33 cellular contexts compared by ENCODE assay signal in genomic region chr11:68050371-68050841, GRCh38. TPM values are rescaled to one million over a fixed set of nuclear protein-coding genes. Genes with fewer than 3 reads are reported as not detected.
A peak's percentile ranks its signal among the peaks of the same experiment; 100 is the strongest.
DNase-seq lines count a peak whose midpoint lies in the region; ATAC-seq, FAIRE-seq and TF ChIP-seq lines count a peak whose summit lies in the region.
"Had no signal": no experiment of that assay in that cellular context is flagged by ENCODE, and none has a peak within 500 bp of the region (broad histone marks: within the 10 kb centered on the region; RNA-seq: fewer than 3 reads in every experiment).

No MANE protein-coding gene starts in this region.

- no peak overlapping the region for H4K91ac ChIP-seq in H1 (replicated peaks; ENCODE audit: insufficient read length, low read length)

- H3K4me2 ChIP-seq in H1 (ENCODE audit: insufficient read depth in 1 of 2, low read depth in 2 of 2, low read length in 2 of 2): no peak overlapping the region
- H3K4me2 ChIP-seq: PC-9 had no signal

- H2BK15ac ChIP-seq in H1 (ENCODE audit: low read length): no peak overlapping the region

- H3K9me3 Mint-ChIP-seq in activated naive CD4-positive, alpha-beta T cell treated with anti-CD3 and anti-CD28 coated beads, Interleukin-2, amount 50 U/mL, for 72 hours: no peaks in the 10 kb centered on the region
- H3K9me3 Mint-ChIP-seq: activated T-helper 17 cell treated with anti-CD3 and anti-CD28 coated beads, Interleukin-2, amount 50 U/mL, for 72 hours; dendritic cell treated with granulocyte-macrophage colony-stimulating factor and Interleukin-4, amounts not matched to agents 40 ng/mL and 50 ng/mL, for 4 days; natural killer cell; T-helper 1 cell treated with Interleukin-12 subunit alpha and Interleukin-12 subunit beta and Interleukin-4 antibody, amounts not matched to agents 30 μg/mL and 1 μg/mL, for 36 hours had no signal

- TF ChIP-seq POLR2A in H1 (IDR thresholded peaks at IDR 0.05; ENCODE audit: control extremely low read depth in 1 of 2, low read depth in 2 of 2, low read length in 2 of 2) (no peak), sigmoid colon (IDR thresholded peaks at IDR 0.05) (no peak)

- H2AFZ ChIP-seq in H1 (ENCODE audit: low read length): no peak overlapping the region
- H2AFZ ChIP-seq: PC-9 had no signal

- no peak overlapping the region for H3K4ac ChIP-seq in H1 (replicated peaks; ENCODE audit: insufficient read length, low read depth, low read length)

- peaks cover 0 to 10% (median 6%) of the 10 kb centered on the region in 4 experiments; a peak in 5 of 7 replicates for H3K4me1 ChIP-seq in H1 (replicated peaks in 1 of 4; ENCODE audit: control insufficient read depth in 3 of 4, insufficient read depth in 4 of 4, low read length in 3 of 4)
- H3K4me1 ChIP-seq in sigmoid colon: no peaks in the 10 kb centered on the region
- H3K4me1 ChIP-seq: suprapubic skin had no signal

- CTCF ChIA-PET in H1 (lab: Charles Lee; ENCODE audit: partially characterized antibody): interaction anchor here (1.3 to 2.3 kb wide), 4 partner anchors 10 to 158 kb away, joined by 4 to 9 read pairs (median 5); no protein-coding TSS in a partner anchor

- H3K36me3 Mint-ChIP-seq in activated naive CD4-positive, alpha-beta T cell treated with anti-CD3 and anti-CD28 coated beads, Interleukin-2, amount 50 U/mL, for 72 hours: no peaks in the 10 kb centered on the region
- H3K36me3 Mint-ChIP-seq: natural killer cell had no signal

- no peak overlapping the region for H4K5ac ChIP-seq in H1 (ENCODE audit: insufficient read length, low read depth, low read length)

- peak overlapping the region; percentile 44; the same call in 1 of the 2 replicates for H2BK5ac ChIP-seq in H1 (ENCODE audit: low read depth, low read length)

- no peak overlapping the region for H4K8ac ChIP-seq in H1 (ENCODE audit: extremely low read depth, insufficient read depth, low read length)

- no peaks in the 10 kb centered on the region for H3K79me2 ChIP-seq in H1 (ENCODE audit: control insufficient read depth in 1 of 2, insufficient read depth in 2 of 2, low read length in 2 of 2)

- peaks cover 2 to 10% of the 10 kb centered on the region in 2 experiments for H4K20me1 ChIP-seq in H1 (replicated peaks in 1 of 2; ENCODE audit: control insufficient read depth in 1 of 2, insufficient read depth in 2 of 2, low read length in 2 of 2)

- TF ChIP-seq RAD21 in H1 (IDR thresholded peaks at IDR 0.05 in 1 of 2, conservative IDR thresholded peaks at IDR 0.05 in 1 of 2; ENCODE audit: low read depth in 2 of 2, low read length in 2 of 2): no peak

- no peak overlapping the region for H2BK20ac ChIP-seq in H1 (ENCODE audit: low read length)

- TF ChIP-seq EP300 in H1 (IDR thresholded peaks at IDR 0.05; ENCODE audit: borderline replicate concordance in 1 of 2, low read depth in 2 of 2, low read length in 2 of 2) (no peak), sigmoid colon (IDR thresholded peaks at IDR 0.05) (no peak)

- H3K18ac ChIP-seq in H1 (ENCODE audit: extremely low read depth, low read length): no peak overlapping the region; the same call in 1 of the 2 replicates

- POLR2A ChIA-PET in H1 (lab: Charles Lee; ENCODE audit: partially characterized antibody): interaction anchor here (1.2 to 10.8 kb wide), 3 partner anchors 14 to 68 kb away, joined by 3 to 183 read pairs (median 6); partner anchors contain the start of genes NDUFS8 and TCIRG1

- 91% methylated on average over 18 of the region's 18 CpGs; no CpG with 5 or more reads in 1 of the 2 experiments for WGBS in H1 (ENCODE audit: extremely low coverage in 1 of 2, insufficient coverage in 1 of 2, insufficient read length in 1 of 2, insufficient replicate concordance in 2 of 2, low coverage in 1 of 2, low lambda C conversion rate in 2 of 2, missing lambda C conversion rate in 1 of 2), 2 experiments
- 93 to 94% methylated on average over 18 of the region's 18 CpGs for WGBS in sigmoid colon, 2 donors

- H3K27ac ChIP-seq in H1 (ENCODE audit: low read depth, low read length) (0 out of 2 replicates have a peak overlapping the region, but pooled peaks have one; percentile 12), sigmoid colon (no peak overlapping the region)
- H3K27ac ChIP-seq: ovary, PC-9, suprapubic skin had no signal

- FAIRE-seq in HTR-8/SVneo (lab: Jason Lieb, UNC) (peak; percentile 80), H1 (lab: Jason Lieb, UNC) (no peak)
- FAIRE-seq: A204.1, endometrium, frontal cortex, G401.6, small intestine had no signal

- no peak overlapping the region for H2BK120ac ChIP-seq in H1 (replicated peaks; ENCODE audit: low read depth, low read length)

- peak overlapping the region; percentile 29 to 30 for H3K27ac Mint-ChIP-seq in activated naive CD4-positive, alpha-beta T cell treated with anti-CD3 and anti-CD28 coated beads, Interleukin-2, amount 50 U/mL, for 72 hours
- H3K27ac Mint-ChIP-seq: activated T-helper 17 cell treated with anti-CD3 and anti-CD28 coated beads, Interleukin-2, amount 50 U/mL, for 72 hours; natural killer cell; T-helper 1 cell treated with Interleukin-12 subunit alpha and Interleukin-12 subunit beta and Interleukin-4 antibody, amounts not matched to agents 30 μg/mL and 1 μg/mL, for 36 hours had no signal

- intact Hi-C loops in sigmoid colon (cut with DNase I): no loop called here

- H3K4me3 ChIP-seq in H1 (ENCODE audit: extremely low read depth in 1 of 4, insufficient read depth in 2 of 4, low read depth in 3 of 4, low read length in 4 of 4) (no peak overlapping the region), sigmoid colon (no peak overlapping the region)
- H3K4me3 ChIP-seq: mucosa of descending colon, ovary, PC-9, suprapubic skin had no signal

- TF ChIP-seq CTCF in H1 (IDR thresholded peaks at IDR 0.05; ENCODE audit: control extremely low read depth in 1 of 3, insufficient read depth in 1 of 3, low read depth in 1 of 3, low read length in 3 of 3) (no peak), sigmoid colon (IDR thresholded peaks at IDR 0.05) (no peak)

- peaks cover 3% of the 10 kb centered on the region; the same call in 1 of the 2 replicates for H3K79me1 ChIP-seq in H1 (ENCODE audit: low read depth, low read length)

- H3K9me3 ChIP-seq in H1 (ENCODE audit: insufficient read depth in 2 of 2, low read depth in 1 of 2, low read length in 1 of 2): no peaks in the 10 kb centered on the region
- no peaks in the 10 kb centered on the region for H3K9me3 ChIP-seq in sigmoid colon
- H3K9me3 ChIP-seq: mucosa of descending colon, ovary, suprapubic skin had no signal

- no peaks in the 10 kb centered on the region for H3K27me3 ChIP-seq in H1 (replicated peaks in 1 of 4; ENCODE audit: control insufficient read depth in 3 of 4, extremely low read depth in 1 of 4, insufficient read depth in 3 of 4, low read length in 3 of 4)
- no peaks in the 10 kb centered on the region for H3K27me3 ChIP-seq in sigmoid colon
- H3K27me3 ChIP-seq: ovary, suprapubic skin had no signal

- no peak overlapping the region for H3K23ac ChIP-seq in H1 (ENCODE audit: insufficient read length)

- H3K14ac ChIP-seq in H1 (ENCODE audit: insufficient read length): no peak overlapping the region

- H3K56ac ChIP-seq in H1 (replicated peaks; ENCODE audit: insufficient read length, low read depth, low read length): no peak overlapping the region

- no peak overlapping the region for H3K9ac ChIP-seq in H1 (replicated peaks in 1 of 4; ENCODE audit: extremely low read depth in 1 of 4, low read depth in 3 of 4, low read length in 3 of 4)

- H2AK5ac ChIP-seq in H1 (ENCODE audit: low read depth, low read length): no peak overlapping the region

- no peaks in the 10 kb centered on the region for H3K23me2 ChIP-seq in H1 (ENCODE audit: low read depth, low read length)

- no peak for ATAC-seq in activated naive CD4-positive, alpha-beta T cell treated with anti-CD3 and anti-CD28 coated beads, Interleukin-2, amount 50 U/mL, for 72 hours
- ATAC-seq in HG02588 (IDR thresholded peaks at IDR 0.05; ENCODE audit: unreplicated experiment): no peak
- no peak for ATAC-seq in GM18868 (IDR thresholded peaks at IDR 0.05; ENCODE audit: unreplicated experiment)
- ATAC-seq: activated T-helper 17 cell treated with anti-CD3 and anti-CD28 coated beads, Interleukin-2, amount 50 U/mL, for 72 hours; natural killer cell had no signal

- H3K36me3 ChIP-seq in H1 (ENCODE audit: control insufficient read depth in 2 of 4, insufficient read depth in 4 of 4, low read length in 3 of 4) (peaks cover 0 to 6% (median 2%) of the 10 kb centered on the region in 4 experiments; a peak in 3 of 8 replicates), sigmoid colon (peaks cover 17 to 71% (median 35%) of the 10 kb centered on the region in 4 donors)
- H3K36me3 ChIP-seq: ovary had no signal

- H2BK12ac ChIP-seq in H1 (ENCODE audit: low read depth, low read length): no peak overlapping the region

- peak in 1 of 2 donors; percentile 52 for DNase-seq in activated naive CD4-positive, alpha-beta T cell treated with anti-CD3 and anti-CD28 coated beads, Interleukin-2, amount 50 U/mL, for 72 hours (ENCODE audit: low spot score in 2 of 2)
- no peak for DNase-seq in activated naive CD4-positive, alpha-beta T cell treated with anti-CD3 and anti-CD28 coated beads, Interleukin-2, amount 50 U/mL, for 16 hours
- DNase-seq in HTR-8/SVneo (ENCODE audit: insufficient read length, low spot score) (no peak), H1 (ENCODE audit: low read depth in 1 of 2, low spot score in 2 of 2) (peak in 1 of 2 experiments; percentile 53), sigmoid colon (peak; percentile 58), KG1 (lab: John Stamatoyannopoulos, UW) (no peak)
- DNase-seq: activated CD4-positive, alpha-beta T cell treated with anti-CD3 and anti-CD28 coated beads for 1 hour; Calu3; CD4-positive, CD25-positive, alpha-beta regulatory T cell; central memory CD4-positive, alpha-beta T cell; DMS79; mucosa of descending colon; MV-4-11; natural killer cell; NCI-H1436; NCI-H2081 treated with DMSO at 0.1 percent for 48 hours; NCI-H226; NCI-H526 treated with DMSO at 0.1 percent for 48 hours; ovary; PC-9; Right ventricle myocardium superior; small intestine; stimulated activated naive CD4-positive, alpha-beta T cell treated with Interleukin-2 at 50 U/mL for 16 hours had no signal

RNA-seq across cellular contexts. Expression of gene TCIRG1, which starts 11.6 kb away (rescaled TPM):
- total RNA-seq in activated naive CD4-positive, alpha-beta T cell treated with anti-CD3 and anti-CD28 coated beads, Interleukin-2, amount 50 U/mL, for 72 hours: 100 to 1,000 TPM; 226 to 295 TPM
- 25.3 and 25.7 TPM in 2 replicates for total RNA-seq in H1 (2021; fragmentation: NEBNext Ultra II Directional; extraction: Animal tissue kit (Norgen Biotek cat#: 25700))
- polyA plus RNA-seq in H1 (2011; rRNA removed) (39.6 and 50.2 TPM in 2 replicates), sigmoid colon (100 to 1,000 TPM in 1 of 3 donors, 10 to 100 TPM in 2; 15.0 to 276 (median 23.6) TPM)
- polyA plus RNA-seq in H1 (2011; cell fraction: cytosol; rRNA removed): 35.8 TPM
- 287 TPM for polyA plus RNA-seq in H1 (2011; cell fraction: nucleus; rRNA removed)
- polyA plus RNA-seq in H1 (2012, experiment 1 of 2): 12.7 to 29.5 TPM (median 24.4 TPM) in 4 replicates
- polyA plus RNA-seq in H1 (2012, experiment 2 of 2): 16.1 TPM
- polyA plus RNA-seq in H1 (2013, experiment 1 of 2): 25.3 TPM
- polyA plus RNA-seq in H1 (2013, experiment 2 of 2): 21.2 TPM
- polyA minus RNA-seq in H1 (2011; rRNA and poly(A)+ RNA removed): 10.0 and 11.3 TPM in 2 replicates
- polyA minus RNA-seq in H1 (2011; cell fraction: cytosol; rRNA and poly(A)+ RNA removed): 15.0 TPM
- 43.9 TPM for polyA minus RNA-seq in H1 (2011; cell fraction: nucleus; rRNA and poly(A)+ RNA removed)
- total RNA-seq in sigmoid colon: 100 to 1,000 TPM in 1 of 4 donors, 10 to 100 TPM in 3; 69.9 to 147 (median 81.9) TPM

RNA-seq across cellular contexts. Expression of gene NDUFS8, which starts 19.9 kb away (rescaled TPM):
- total RNA-seq in activated naive CD4-positive, alpha-beta T cell treated with anti-CD3 and anti-CD28 coated beads, Interleukin-2, amount 50 U/mL, for 72 hours: 100 to 1,000 TPM; 139 to 236 TPM
- total RNA-seq in H1 (2021; fragmentation: NEBNext Ultra II Directional; extraction: Animal tissue kit (Norgen Biotek cat#: 25700)): 182 and 199 TPM in 2 replicates
- polyA plus RNA-seq in H1 (2011; rRNA removed) (291 and 406 TPM in 2 replicates), sigmoid colon (100 to 1,000 TPM; 149 to 168 (median 164) TPM)
- 222 TPM for polyA plus RNA-seq in H1 (2011; cell fraction: cytosol; rRNA removed)
- 253 TPM for polyA plus RNA-seq in H1 (2011; cell fraction: nucleus; rRNA removed)
- polyA plus RNA-seq in H1 (2012, experiment 1 of 2): 92.1 to 255 TPM (median 248 TPM) in 4 replicates
- polyA plus RNA-seq in H1 (2012, experiment 2 of 2): 348 TPM
- polyA plus RNA-seq in H1 (2013, experiment 1 of 2): 130 TPM
- 128 TPM for polyA plus RNA-seq in H1 (2013, experiment 2 of 2)
- 69.8 and 77.8 TPM in 2 replicates for polyA minus RNA-seq in H1 (2011; rRNA and poly(A)+ RNA removed)
- 133 TPM for polyA minus RNA-seq in H1 (2011; cell fraction: cytosol; rRNA and poly(A)+ RNA removed)
- 92.8 TPM for polyA minus RNA-seq in H1 (2011; cell fraction: nucleus; rRNA and poly(A)+ RNA removed)
- total RNA-seq in sigmoid colon: 100 to 1,000 TPM; 174 to 255 (median 212) TPM

RNA-seq across cellular contexts. Expression of gene ALDH3B1, which starts 40.3 kb away (rescaled TPM):
- under 1 TPM in 1 of 2 donors, not detected in 1; 0.11 TPM for total RNA-seq in activated naive CD4-positive, alpha-beta T cell treated with anti-CD3 and anti-CD28 coated beads, Interleukin-2, amount 50 U/mL, for 72 hours
- total RNA-seq in H1 (2021; fragmentation: NEBNext Ultra II Directional; extraction: Animal tissue kit (Norgen Biotek cat#: 25700)): 0.27 and 0.32 TPM in 2 replicates
- polyA plus RNA-seq in H1 (2011; rRNA removed): 0.47 TPM in 2 replicates
- polyA plus RNA-seq in H1 (2011; cell fraction: cytosol; rRNA removed): 0.50 TPM
- 0.53 TPM for polyA plus RNA-seq in H1 (2011; cell fraction: nucleus; rRNA removed)
- 0.62 to 1.1 TPM (median 0.75 TPM) in 4 replicates for polyA plus RNA-seq in H1 (2012, experiment 1 of 2)
- polyA plus RNA-seq in H1 (2012, experiment 2 of 2): 0.26 TPM
- polyA plus RNA-seq in H1 (2013, experiment 1 of 2): 0.18 TPM
- 0.26 TPM for polyA plus RNA-seq in H1 (2013, experiment 2 of 2)
- polyA minus RNA-seq in H1 (2011; rRNA and poly(A)+ RNA removed): 0.16 and 0.34 TPM in 2 replicates
- 0.88 TPM for polyA minus RNA-seq in H1 (2011; cell fraction: cytosol; rRNA and poly(A)+ RNA removed)
- polyA minus RNA-seq in H1 (2011; cell fraction: nucleus; rRNA and poly(A)+ RNA removed): 0.50 TPM
- 10 to 100 TPM in 3 of 4 donors, 1 to 10 TPM in 1; 9.4 to 14.7 (median 11.7) TPM for total RNA-seq in sigmoid colon
- 10 to 100 TPM in 1 of 3 donors, 1 to 10 TPM in 2; 6.2 to 11.0 (median 7.8) TPM for polyA plus RNA-seq in sigmoid colon
- total RNA-seq: CD4-positive, CD25-positive, alpha-beta regulatory T cell had no signal
- polyA plus RNA-seq: CD4-positive, CD25-positive, alpha-beta regulatory T cell had no signal

RNA-seq across cellular contexts. Expression of gene UNC93B1, which starts 46.5 kb away (rescaled TPM):
- 10 to 100 TPM in 1 of 2 donors, 1 to 10 TPM in 1; 7.7 to 23.6 TPM for total RNA-seq in activated naive CD4-positive, alpha-beta T cell treated with anti-CD3 and anti-CD28 coated beads, Interleukin-2, amount 50 U/mL, for 72 hours
- total RNA-seq in H1 (2021; fragmentation: NEBNext Ultra II Directional; extraction: Animal tissue kit (Norgen Biotek cat#: 25700)): 18.9 and 19.2 TPM in 2 replicates
- polyA plus RNA-seq in H1 (2011; rRNA removed) (34.3 and 40.8 TPM in 2 replicates), sigmoid colon (10 to 100 TPM; 11.4 to 52.7 (median 11.6) TPM)
- 24.6 TPM for polyA plus RNA-seq in H1 (2011; cell fraction: cytosol; rRNA removed)
- polyA plus RNA-seq in H1 (2011; cell fraction: nucleus; rRNA removed): 53.5 TPM
- 8.7 to 20.4 TPM (median 17.7 TPM) in 4 replicates for polyA plus RNA-seq in H1 (2012, experiment 1 of 2)
- polyA plus RNA-seq in H1 (2012, experiment 2 of 2): 16.4 TPM
- polyA plus RNA-seq in H1 (2013, experiment 1 of 2): 22.0 TPM
- polyA plus RNA-seq in H1 (2013, experiment 2 of 2): 22.4 TPM
- polyA minus RNA-seq in H1 (2011; rRNA and poly(A)+ RNA removed): 20.6 and 26.5 TPM in 2 replicates
- 14.0 TPM for polyA minus RNA-seq in H1 (2011; cell fraction: cytosol; rRNA and poly(A)+ RNA removed)
- polyA minus RNA-seq in H1 (2011; cell fraction: nucleus; rRNA and poly(A)+ RNA removed): 24.7 TPM
- 10 to 100 TPM; 24.7 to 27.6 (median 25.6) TPM for total RNA-seq in sigmoid colon
